ENCODE assay signal across 28 cellular contexts in genomic region chr6:85255661-85256060, GRCh38.
A peak's percentile ranks its signal among the peaks of the same experiment; 100 is the strongest.
DNase-seq lines count a peak whose midpoint lies in the region; TF ChIP-seq lines count a peak whose summit lies in the region.
"Had no signal": no experiment of that assay in that cellular context is flagged by ENCODE, and none has a peak within 500 bp of the region (broad histone marks: within the 10 kb centered on the region; RNA-seq: fewer than 3 reads in every experiment).

No MANE protein-coding gene starts in this region.

- no peak for TF ChIP-seq CTCF in nephron progenitor cell (IDR thresholded peaks at IDR 0.05)

- peaks cover 3% of the 10 kb centered on the region for H3K27me3 Mint-ChIP-seq in nephron progenitor cell (ENCODE audit: low read depth, poor library complexity)
- H3K27me3 Mint-ChIP-seq: CD4-positive, CD25-positive, alpha-beta regulatory T cell had no signal

- peaks cover 5% of the 10 kb centered on the region for H3K9me3 Mint-ChIP-seq in nephron progenitor cell

- DNase-seq in left kidney (ENCODE audit: low read depth, low spot score) = peak; percentile 25
- DNase-seq in nephron progenitor cell = peak; percentile 23
- DNase-seq in renal cortical epithelial cell (ENCODE audit: low read depth) = peak; percentile 36
- no peak for DNase-seq in HuH-7 (ENCODE audit: low spot score)
- no peak for DNase-seq in NCI-H2107 (lab: John Stamatoyannopoulos, UW)
- DNase-seq in stimulated activated CD4-positive, alpha-beta T cell treated with anti-CD3 and anti-CD28 coated beads, Interleukin-4, amount 100 ng/mL, for 24 hours = no peak
- DNase-seq: 8988T; ACHN; AML-193; BE2C; C1 segment of cervical spinal cord; Caco-2; Calu3; CD4-positive, alpha-beta memory T cell; CD4-positive, alpha-beta T cell; CD4-positive, CD25-positive, alpha-beta regulatory T cell; CD8-positive, alpha-beta memory T cell; CD8-positive, alpha-beta T cell; COR-L47; DMS 273 treated with DMSO at 0.1 percent for 48 hours; DMS153; DMS53; DMS79; DMS79 treated with DMSO at 0.1 percent for 48 hours; DND-41; EL had no signal

- peaks cover 34% of the 10 kb centered on the region for H3K4me1 Mint-ChIP-seq in nephron progenitor cell
- H3K4me1 Mint-ChIP-seq: B cell; CD14-positive monocyte; CD4-positive, alpha-beta memory T cell; CD4-positive, CD25-positive, alpha-beta regulatory T cell; CD8-positive, alpha-beta memory T cell had no signal

- H3K36me3 Mint-ChIP-seq in nephron progenitor cell (ENCODE audit: low read depth) = peaks cover 5% of the 10 kb centered on the region
- H3K36me3 Mint-ChIP-seq: CD14-positive monocyte; CD4-positive, alpha-beta memory T cell; CD4-positive, CD25-positive, alpha-beta regulatory T cell; CD8-positive, alpha-beta memory T cell; CD8-positive, alpha-beta T cell had no signal

- H3K4me3 Mint-ChIP-seq in nephron progenitor cell = no peak overlapping the region
- H3K4me3 Mint-ChIP-seq: B cell; CD14-positive monocyte; CD4-positive, alpha-beta memory T cell; CD4-positive, alpha-beta T cell; CD4-positive, CD25-positive, alpha-beta regulatory T cell; CD8-positive, alpha-beta memory T cell; CD8-positive, alpha-beta T cell had no signal

- H3K27ac Mint-ChIP-seq in nephron progenitor cell = peak overlapping the region; percentile 24
- H3K27ac Mint-ChIP-seq: B cell; CD14-positive monocyte; CD4-positive, alpha-beta memory T cell; CD4-positive, alpha-beta T cell; CD8-positive, alpha-beta memory T cell; CD8-positive, alpha-beta T cell had no signal

Comparison
In these comparisons a context has a peak if more than half of its experiments do, and no peak if none do; other contexts are left out.
1. DNase-seq: peak in left kidney (single experiment), nephron progenitor cell (single experiment) and renal cortical epithelial cell (single experiment); none in HuH-7 (single experiment), NCI-H2107 (single experiment) and stimulated activated CD4-positive, alpha-beta T cell treated with anti-CD3 and anti-CD28 coated beads, Interleukin-4, amount 100 ng/mL, for 24 hours (single experiment).